1 cellular context compared by ENCODE assay signal in genomic region chr6:125584468-125584939, GRCh38.
TF ChIP-seq lines count a peak whose summit lies in the region.

No MANE protein-coding gene starts in this region.

TF ChIP-seq in K562, 482 proteins besides CTCF, POLR2A, EP300 and RAD21 (continued from another document):
- TF ChIP-seq ZNF655 (CRISPR knock-in tag; IDR thresholded peaks at IDR 0.05): no peak
- no peak for TF ChIP-seq HNRNPLL (IDR thresholded peaks at IDR 0.05; ENCODE audit: low read depth, low read length, poor library complexity, severe bottlenecking)
- TF ChIP-seq ZNF445 (CRISPR knock-in tag; IDR thresholded peaks at IDR 0.05; ENCODE audit: low read depth): no peak
- no peak for TF ChIP-seq ZKSCAN1 (IDR thresholded peaks at IDR 0.05; ENCODE audit: low read depth, low read length)
- TF ChIP-seq FOXA3 (CRISPR knock-in tag; conservative IDR thresholded peaks at IDR 0.05 in 1 of 2, IDR thresholded peaks at IDR 0.05 in 1 of 2): peak in 1 of 2 experiments; percentile 55; a peak in 1 of 4 replicates
- TF ChIP-seq ZKSCAN8 (CRISPR knock-in tag; IDR thresholded peaks at IDR 0.05): no peak
- no peak for TF ChIP-seq TAF7 (tag; IDR thresholded peaks at IDR 0.05)
- TF ChIP-seq TAF15 (IDR thresholded peaks at IDR 0.05; ENCODE audit: low read depth, low read length): no peak
- TF ChIP-seq ZHX1 (conservative IDR thresholded peaks at IDR 0.05; ENCODE audit: low read length): no peak
- no peak for TF ChIP-seq SIN3B (IDR thresholded peaks at IDR 0.05; ENCODE audit: low read depth)
- no peak for TF ChIP-seq FOXM1 (IDR thresholded peaks at IDR 0.05; ENCODE audit: low read depth)
- no peak for TF ChIP-seq FOXM1 (CRISPR knock-in tag; IDR thresholded peaks at IDR 0.05; ENCODE audit: low read depth)
- peak; percentile 67 for TF ChIP-seq FOSL1 (tag; conservative IDR thresholded peaks at IDR 0.05)
- TF ChIP-seq PATZ1 (CRISPR knock-in tag; IDR thresholded peaks at IDR 0.05; ENCODE audit: borderline replicate concordance): no peak
- no peak for TF ChIP-seq TCF3 (CRISPR knock-in tag; IDR thresholded peaks at IDR 0.05)
- TF ChIP-seq GATAD2A (IDR thresholded peaks at IDR 0.05): no peak
- no peak for TF ChIP-seq ZC3H8 (IDR thresholded peaks at IDR 0.05)
- no peak for TF ChIP-seq NCOR1 (IDR thresholded peaks at IDR 0.05)
- TF ChIP-seq ZBTB40 (IDR thresholded peaks at IDR 0.05): no peak
- no peak for TF ChIP-seq ZBTB40 (CRISPR knock-in tag; IDR thresholded peaks at IDR 0.05)
- TF ChIP-seq NFXL1 (CRISPR knock-in tag; IDR thresholded peaks at IDR 0.05): no peak
- no peak for TF ChIP-seq HNRNPL (IDR thresholded peaks at IDR 0.05; ENCODE audit: low read depth, low read length)
- no peak for TF ChIP-seq NR2C2 (CRISPR knock-in tag; IDR thresholded peaks at IDR 0.05)
- TF ChIP-seq NR2C2 (tag; IDR thresholded peaks at IDR 0.05): 0 out of 2 replicates have a peak, but pooled peaks have one; percentile 23
- TF ChIP-seq MIER1 (IDR thresholded peaks at IDR 0.05; ENCODE audit: low read depth): no peak
- no peak for TF ChIP-seq PHF21A (IDR thresholded peaks at IDR 0.05; ENCODE audit: borderline replicate concordance, low read depth)
- TF ChIP-seq MTA3 (IDR thresholded peaks at IDR 0.05; ENCODE audit: borderline replicate concordance): no peak
- no peak for TF ChIP-seq NR3C1 (CRISPR knock-in tag; IDR thresholded peaks at IDR 0.05)
TF ChIP-seq in K562: peak in this region for 4.
